In the genomic region with DNA sequence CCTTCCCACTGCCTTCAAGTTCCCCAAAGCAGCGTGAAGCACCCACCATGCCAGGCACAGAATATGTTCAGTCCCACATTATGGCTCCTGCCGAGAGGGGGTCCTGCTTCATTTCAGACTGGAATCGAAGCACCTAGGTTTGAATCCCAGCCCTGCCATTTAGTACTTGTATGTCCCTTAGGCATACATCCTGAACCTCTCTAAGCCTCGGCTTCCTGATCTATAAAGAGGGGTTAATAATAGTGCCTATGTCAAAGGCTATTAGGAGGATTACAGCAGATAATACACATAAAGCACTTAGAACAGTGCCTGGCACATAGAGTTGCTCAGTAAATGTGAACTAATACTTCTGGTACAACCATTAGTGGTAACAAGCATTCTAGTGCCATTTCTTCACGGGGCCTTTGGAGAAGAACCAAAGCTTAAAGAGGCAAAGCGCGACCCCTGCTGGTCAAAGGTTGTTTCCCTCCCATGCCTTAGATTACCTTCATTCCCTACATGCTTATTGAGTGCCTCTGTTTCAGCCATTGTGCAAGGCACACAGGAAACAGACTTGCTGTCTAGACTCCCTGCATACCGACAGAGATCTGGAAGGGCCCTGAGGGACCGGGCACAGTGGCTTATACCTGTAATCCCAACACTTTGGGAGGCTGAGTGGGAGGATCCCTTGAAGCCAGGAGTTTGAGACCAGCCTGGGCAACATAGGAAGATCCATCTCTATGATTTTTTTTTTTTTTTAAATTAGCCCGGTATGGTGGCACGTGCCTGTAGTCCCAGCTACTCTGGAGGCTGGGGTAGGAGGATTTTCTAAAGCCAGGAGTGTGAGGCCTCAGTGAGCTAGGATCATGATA, we compare ENCODE assay signal across 8 cellular contexts.
A peak's percentile ranks its signal among the peaks of the same experiment; 100 is the strongest.
DNase-seq lines count a peak whose midpoint lies in the region; ATAC-seq and TF ChIP-seq lines count a peak whose summit lies in the region.

No MANE protein-coding gene starts in this region.

- peak; percentile 85 for DNase-seq in AG09309 (ENCODE audit: low read depth)
- DNase-seq in NCI-H526 treated with DMSO at 0.1 percent for 48 hours (lab: John Stamatoyannopoulos, UW) = peak; percentile 57
- peak; percentile 90 for DNase-seq in activated CD4-positive, alpha-beta T cell treated with anti-CD3 and anti-CD28 coated beads for 48 hours
- DNase-seq in dedifferentiated amniotic fluid mesenchymal stem cell (ENCODE audit: extremely low spot score) = peak; percentile 89
- DNase-seq in right lobe of liver = peak; percentile 78 to 83 (median 82)
- DNase-seq in stimulated activated CD4-positive, alpha-beta T cell treated with anti-CD3 and anti-CD28 coated beads, TNF-alpha, amount 100 ng/mL, for 1 hour (ENCODE audit: low read depth in 3 of 3, low spot score in 1 of 3) = peak; percentile 54 to 80 (median 61)

- H3K4me3 ChIP-seq in AG09309 (ENCODE audit: control insufficient read depth, low read depth, low read length) = no peak overlapping the region
- no peak overlapping the region for H3K4me3 ChIP-seq in right lobe of liver

- H3K4me1 ChIP-seq in right lobe of liver = no peaks in the 10 kb centered on the region

- intact Hi-C loops in right lobe of liver (cut with DNase I) = loop anchor here in 1 of 2 donors (5.0 kb wide), 1 partner anchor 191 kb away; no protein-coding TSS in a partner anchor

- no peak overlapping the region for H3K27ac ChIP-seq in right lobe of liver

- ATAC-seq in GM18867 (IDR thresholded peaks at IDR 0.05; ENCODE audit: unreplicated experiment) (peak; percentile 62), HG03439 (IDR thresholded peaks at IDR 0.05; ENCODE audit: unreplicated experiment) (peak; percentile 50), right lobe of liver (peak; percentile 86 to 92 (median 90))

- H3K27me3 ChIP-seq in right lobe of liver = no peaks in the 10 kb centered on the region

- H3K9me3 ChIP-seq in right lobe of liver = no peaks in the 10 kb centered on the region

- H3K36me3 ChIP-seq in right lobe of liver = peaks cover 0 to 26% (median 0%) of the 10 kb centered on the region in 4 donors

- TF ChIP-seq CTCF in AG09309 (IDR thresholded peaks at IDR 0.05; ENCODE audit: control insufficient read depth, insufficient read depth, low read depth, low read length, missing control alignments) (peak; percentile 85), right lobe of liver (IDR thresholded peaks at IDR 0.05) (peak; percentile 84 to 93 (median 92))

- TF ChIP-seq POLR2A in right lobe of liver (IDR thresholded peaks at IDR 0.05) = no peak

- WGBS in right lobe of liver (ENCODE audit: insufficient coverage, low coverage, low lambda C conversion rate, missing lambda C conversion rate) = 15% methylated on average over 9 of the region's 11 CpGs
